Comparison of ENCODE assay signal across 22 cellular contexts in genomic region chr15:85451099-85451700, GRCh38.
DNase-seq lines count a peak whose midpoint lies in the region; ATAC-seq and TF ChIP-seq lines count a peak whose summit lies in the region.
"Had no signal": no experiment of that assay in that cellular context is flagged by ENCODE, and none has a peak within 500 bp of the region (broad histone marks: within the 10 kb centered on the region; RNA-seq: fewer than 3 reads in every experiment).

No MANE protein-coding gene starts in this region.

- H3K4me1 ChIP-seq in gastroesophageal sphincter (peaks cover 9 to 45% (median 12%) of the 10 kb centered on the region in 3 donors), body of pancreas (peaks cover 3% of the 10 kb centered on the region)
- H3K4me1 ChIP-seq: BLaER1 had no signal

- H3K27ac Mint-ChIP-seq in stimulated activated naive CD8-positive, alpha-beta T cell treated with anti-CD3 and anti-CD28 coated beads, Interleukin-15, Interleukin-2, amounts not matched to agents 100 ng/mL and 50 ng/mL, for 24 hours: peak overlapping the region; percentile 18
- H3K27ac Mint-ChIP-seq in activated T-helper 1 cell treated with anti-CD3 and anti-CD28 coated beads, Interleukin-12 subunit alpha, Interleukin-12 subunit beta, Interleukin-2, Interleukin-4 antibody, amounts not matched to agents 30 ng/mL and 10 ng/mL and 1 ng/mL, durations not matched to agents 14 hours and 24 hours and 36 hours: no peak overlapping the region
- H3K27ac Mint-ChIP-seq: CD4-positive, alpha-beta T cell had no signal

- H3K36me3 Mint-ChIP-seq in stimulated activated naive CD8-positive, alpha-beta T cell treated with anti-CD3 and anti-CD28 coated beads, Interleukin-15, Interleukin-2, amounts not matched to agents 100 ng/mL and 50 ng/mL, for 24 hours (ENCODE audit: low read depth): peaks cover 54% of the 10 kb centered on the region
- H3K36me3 Mint-ChIP-seq in activated T-helper 1 cell treated with anti-CD3 and anti-CD28 coated beads, Interleukin-12 subunit alpha, Interleukin-12 subunit beta, Interleukin-2, Interleukin-4 antibody, amounts not matched to agents 30 ng/mL and 10 ng/mL and 1 ng/mL, durations not matched to agents 14 hours and 24 hours and 36 hours (ENCODE audit: low read depth): peaks cover 29% of the 10 kb centered on the region

- H3K4me2 ChIP-seq in SU-DHL-6 (ENCODE audit: low read depth, low read length, poor library complexity, severe bottlenecking): peak overlapping the region; percentile 64
- H3K4me2 ChIP-seq: BLaER1 had no signal

- intact Hi-C loops in activated T-helper 1 cell treated with anti-CD3 and anti-CD28 coated beads, Interleukin-12 subunit alpha, Interleukin-12 subunit beta, Interleukin-2, Interleukin-4 antibody, amounts not matched to agents 30 ng/mL and 10 ng/mL and 1 ng/mL, durations not matched to agents 14 hours and 24 hours and 36 hours (cut with micrococcal nuclease): no loop called here
- intact Hi-C loops in body of pancreas (cut with DNase I): no loop called here

- H3K4me3 Mint-ChIP-seq in stimulated activated naive CD8-positive, alpha-beta T cell treated with anti-CD3 and anti-CD28 coated beads, Interleukin-15, Interleukin-2, amounts not matched to agents 100 ng/mL and 50 ng/mL, for 24 hours: no peak overlapping the region
- no peak overlapping the region for H3K4me3 Mint-ChIP-seq in activated T-helper 1 cell treated with anti-CD3 and anti-CD28 coated beads, Interleukin-12 subunit alpha, Interleukin-12 subunit beta, Interleukin-2, Interleukin-4 antibody, amounts not matched to agents 30 ng/mL and 10 ng/mL and 1 ng/mL, durations not matched to agents 14 hours and 24 hours and 36 hours
- H3K4me3 Mint-ChIP-seq: CD4-positive, alpha-beta T cell had no signal

- H3K27me3 ChIP-seq in SU-DHL-6 (ENCODE audit: low read length) (no peaks in the 10 kb centered on the region), gastroesophageal sphincter (no peaks in the 10 kb centered on the region), body of pancreas (no peaks in the 10 kb centered on the region)
- H3K27me3 ChIP-seq: BLaER1, SJSA1 had no signal

- peaks cover 59% of the 10 kb centered on the region for H3F3A ChIP-seq in SU-DHL-6 (ENCODE audit: insufficient read depth)

- TF ChIP-seq POLR2A in gastroesophageal sphincter (IDR thresholded peaks at IDR 0.05): no peak
- TF ChIP-seq POLR2A in body of pancreas (IDR thresholded peaks at IDR 0.05): no peak

- TF ChIP-seq EP300 in gastroesophageal sphincter (IDR thresholded peaks at IDR 0.05): no peak

- no peak for ATAC-seq in stimulated activated naive CD8-positive, alpha-beta T cell treated with anti-CD3 and anti-CD28 coated beads, Interleukin-15, Interleukin-2, amounts not matched to agents 100 U/mL and 50 U/mL, for 24 hours
- no peak for ATAC-seq in gastroesophageal sphincter
- ATAC-seq in GM21786 (IDR thresholded peaks at IDR 0.05; ENCODE audit: unreplicated experiment): no peak
- ATAC-seq in body of pancreas: no peak
- no peak for ATAC-seq in GM21526 (IDR thresholded peaks at IDR 0.05; ENCODE audit: low FRiP score, unreplicated experiment)

- WGBS in gastroesophageal sphincter (ENCODE audit: low coverage in 1 of 2), 2 donors: 86 to 94% methylated on average over 2 to 3 of the region's 3 CpGs
- 80 to 98% methylated on average over 3 of the region's 3 CpGs for WGBS in body of pancreas, 2 donors

- H3K36me3 ChIP-seq in SU-DHL-6 (ENCODE audit: low read length) (peaks cover 8% of the 10 kb centered on the region; the same call in 1 of the 2 replicates), gastroesophageal sphincter (no peaks in the 10 kb centered on the region), body of pancreas (replicated peaks in 1 of 2; ENCODE audit: insufficient read depth in 1 of 2, low read depth in 2 of 2) (no peaks in the 10 kb centered on the region)
- H3K36me3 ChIP-seq: BLaER1 had no signal

- TF ChIP-seq CTCF in SU-DHL-6 (IDR thresholded peaks at IDR 0.05; ENCODE audit: insufficient read depth, low read length, poor library complexity, severe bottlenecking): no peak
- TF ChIP-seq CTCF in gastroesophageal sphincter (IDR thresholded peaks at IDR 0.05): no peak
- TF ChIP-seq CTCF in body of pancreas (IDR thresholded peaks at IDR 0.05): no peak

- H3K9me3 Mint-ChIP-seq in stimulated activated naive CD8-positive, alpha-beta T cell treated with anti-CD3 and anti-CD28 coated beads, Interleukin-15, Interleukin-2, amounts not matched to agents 100 ng/mL and 50 ng/mL, for 24 hours: peaks cover 31% of the 10 kb centered on the region
- H3K9me3 Mint-ChIP-seq in activated T-helper 1 cell treated with anti-CD3 and anti-CD28 coated beads, Interleukin-12 subunit alpha, Interleukin-12 subunit beta, Interleukin-2, Interleukin-4 antibody, amounts not matched to agents 30 ng/mL and 10 ng/mL and 1 ng/mL, durations not matched to agents 14 hours and 24 hours and 36 hours: peaks cover 48% of the 10 kb centered on the region

- H3K9me2 ChIP-seq in SU-DHL-6 (replicated peaks; ENCODE audit: insufficient read depth, low read length): no peaks in the 10 kb centered on the region

- 0 out of 2 replicates have a peak, but pooled peaks cover 3% of the 10 kb centered on the region for H4K20me1 ChIP-seq in SU-DHL-6 (ENCODE audit: low read depth, low read length)

- peak overlapping the region; percentile 47 for H3K9ac ChIP-seq in SU-DHL-6 (ENCODE audit: low read length)
- H3K9ac ChIP-seq: BLaER1 had no signal

- H3K79me2 ChIP-seq in SU-DHL-6 (ENCODE audit: insufficient read depth, low read length): peaks cover 100% of the 10 kb centered on the region

- peak overlapping the region; percentile 30 for H3K4me3 ChIP-seq in SU-DHL-6 (ENCODE audit: insufficient read depth, low read length, poor library complexity, severe bottlenecking)
- no peak overlapping the region for H3K4me3 ChIP-seq in gastroesophageal sphincter
- no peak overlapping the region for H3K4me3 ChIP-seq in body of pancreas
- H3K4me3 ChIP-seq: BLaER1, SJSA1 had no signal

- no peak for DNase-seq in stimulated activated naive CD8-positive, alpha-beta T cell treated with anti-CD3 and anti-CD28 coated beads, Interleukin-15, Interleukin-2, amounts not matched to agents 100 U/mL and 50 U/mL, for 24 hours
- DNase-seq in activated T-helper 1 cell treated with anti-CD3 and anti-CD28 coated beads, Interleukin-12 subunit alpha, Interleukin-12 subunit beta, Interleukin-2, Interleukin-4 antibody, amounts not matched to agents 30 ng/mL and 10 ng/mL and 1 ng/mL, durations not matched to agents 14 hours and 24 hours and 36 hours (ENCODE audit: low spot score): no peak
- DNase-seq in body of pancreas: no peak
- DNase-seq: CD4-positive, alpha-beta T cell; GDM1; IMR-90; KG1; MM.1S; NCI-H2029 treated with DMSO at 0.1 percent for 48 hours; NCI-H446 treated with DMSO at 0.1 percent for 48 hours; NCI-H526; NCI-H82; NK-92 treated with Interleukin-12 subunit alpha and Interleukin-12 subunit beta, amount 100 ng/mL, for 24 hours; Right ventricle myocardium superior; RPMI8226 had no signal

- H3K27ac ChIP-seq in SU-DHL-6 (ENCODE audit: low read depth, low read length) (peak overlapping the region; percentile 95), gastroesophageal sphincter (peak overlapping the region; percentile 11 to 63 (median 38)), body of pancreas (no peak overlapping the region)
- H3K27ac ChIP-seq: BLaER1, SJSA1 had no signal

- H3K27me3 Mint-ChIP-seq in stimulated activated naive CD8-positive, alpha-beta T cell treated with anti-CD3 and anti-CD28 coated beads, Interleukin-15, Interleukin-2, amounts not matched to agents 100 ng/mL and 50 ng/mL, for 24 hours: no peaks in the 10 kb centered on the region
- H3K27me3 Mint-ChIP-seq in activated T-helper 1 cell treated with anti-CD3 and anti-CD28 coated beads, Interleukin-12 subunit alpha, Interleukin-12 subunit beta, Interleukin-2, Interleukin-4 antibody, amounts not matched to agents 30 ng/mL and 10 ng/mL and 1 ng/mL, durations not matched to agents 14 hours and 24 hours and 36 hours (ENCODE audit: insufficient read depth): no peaks in the 10 kb centered on the region
- H3K27me3 Mint-ChIP-seq: CD4-positive, alpha-beta T cell had no signal

- peaks cover 76% of the 10 kb centered on the region for H3K4me1 Mint-ChIP-seq in stimulated activated naive CD8-positive, alpha-beta T cell treated with anti-CD3 and anti-CD28 coated beads, Interleukin-15, Interleukin-2, amounts not matched to agents 100 ng/mL and 50 ng/mL, for 24 hours (ENCODE audit: low read depth)
- peaks cover 20% of the 10 kb centered on the region for H3K4me1 Mint-ChIP-seq in activated T-helper 1 cell treated with anti-CD3 and anti-CD28 coated beads, Interleukin-12 subunit alpha, Interleukin-12 subunit beta, Interleukin-2, Interleukin-4 antibody, amounts not matched to agents 30 ng/mL and 10 ng/mL and 1 ng/mL, durations not matched to agents 14 hours and 24 hours and 36 hours (ENCODE audit: low read depth)

- H3K9me3 ChIP-seq in SU-DHL-6 (ENCODE audit: insufficient read depth, low read length): peaks cover 6% of the 10 kb centered on the region; the same call in 1 of the 2 replicates
- H3K9me3 ChIP-seq in gastroesophageal sphincter: peaks cover 0 to 23% (median 0%) of the 10 kb centered on the region in 3 donors
- no peaks in the 10 kb centered on the region for H3K9me3 ChIP-seq in body of pancreas

- no peak overlapping the region for H2AFZ ChIP-seq in SU-DHL-6 (ENCODE audit: low read depth, low read length, severe bottlenecking)

Comparison
In these comparisons a context has a peak if more than half of its experiments do, and no peak if none do; other contexts are left out.
1. H3K27ac ChIP-seq: peak in SU-DHL-6 (single experiment) and gastroesophageal sphincter (4 of 4); none in body of pancreas (0 of 4).